In genomic region chr2:101308432-101309210, GRCh38 we compare ENCODE assay signal across 8 cellular contexts. TPM values are rescaled to one million over a fixed set of nuclear protein-coding genes. Genes with fewer than 3 reads are reported as not detected.
A peak's percentile ranks its signal among the peaks of the same experiment; 100 is the strongest.
DNase-seq lines count a peak whose midpoint lies in the region; ATAC-seq lines count a peak whose summit lies in the region.

A gene with protein sequence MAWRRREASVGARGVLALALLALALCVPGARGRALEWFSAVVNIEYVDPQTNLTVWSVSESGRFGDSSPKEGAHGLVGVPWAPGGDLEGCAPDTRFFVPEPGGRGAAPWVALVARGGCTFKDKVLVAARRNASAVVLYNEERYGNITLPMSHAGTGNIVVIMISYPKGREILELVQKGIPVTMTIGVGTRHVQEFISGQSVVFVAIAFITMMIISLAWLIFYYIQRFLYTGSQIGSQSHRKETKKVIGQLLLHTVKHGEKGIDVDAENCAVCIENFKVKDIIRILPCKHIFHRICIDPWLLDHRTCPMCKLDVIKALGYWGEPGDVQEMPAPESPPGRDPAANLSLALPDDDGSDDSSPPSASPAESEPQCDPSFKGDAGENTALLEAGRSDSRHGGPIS (minus strand): TSS chr2:101308701. CDS start chr2:101308588, 113 bp downstream.

- peaks cover 2% of the 10 kb centered on the region for H3K36me3 Mint-ChIP-seq in IgD-negative memory B cell

- H3K4me3 Mint-ChIP-seq in IgD-negative memory B cell, result peak within 1 kb of the TSS; percentile 82 to 98 (median 93)

- H3K27ac Mint-ChIP-seq in IgD-negative memory B cell, result peak within 1 kb of the TSS; percentile 64 to 97 (median 93)

- H3K27ac ChIP-seq in epithelial cell of prostate (peak within 1 kb of the TSS; percentile 88), mucosa of rectum (ENCODE audit: low read depth in 2 of 2, low read length in 2 of 2) (peak within 1 kb of the TSS; percentile 92 to 94)

- H3K9me3 Mint-ChIP-seq in IgD-negative memory B cell, result no peaks in the 10 kb centered on the region

- peaks cover 0 to 3% of the 10 kb centered on the region in 2 donors for H3K36me3 ChIP-seq in mucosa of rectum (ENCODE audit: control insufficient read depth in 2 of 2, insufficient read depth in 2 of 2, low read length in 2 of 2)

- H3K9ac ChIP-seq in mucosa of rectum (ENCODE audit: low read depth in 1 of 2, low read length in 2 of 2), result peak within 1 kb of the TSS; percentile 94 to 99

- no peaks in the 10 kb centered on the region for H3K9me3 ChIP-seq in mucosa of rectum (ENCODE audit: control insufficient read depth in 2 of 2, low read length in 2 of 2)

- peaks cover 40 to 53% (median 48%) of the 10 kb centered on the region in 3 donors for H3K4me1 Mint-ChIP-seq in IgD-negative memory B cell

- H3K27me3 Mint-ChIP-seq in IgD-negative memory B cell, result peaks cover 1% of the 10 kb centered on the region

- ATAC-seq in GM21529 (IDR thresholded peaks at IDR 0.05; ENCODE audit: unreplicated experiment), result peak; percentile 56

- peaks cover 19 to 41% of the 10 kb centered on the region in 2 donors for H3K4me1 ChIP-seq in mucosa of rectum (ENCODE audit: control insufficient read depth in 2 of 2, insufficient read depth in 2 of 2, low read length in 2 of 2)

- DNase-seq in DMS114 treated with DMSO at 0.1 percent for 48 hours (lab: John Stamatoyannopoulos, UW; ENCODE audit: unreplicated experiment) (peak; percentile 71), OCI-M1 (lab: John Stamatoyannopoulos, UW) (peak; percentile 92), activated T-cell treated with anti-CD3 and anti-CD28 coated beads for 24 hours (ENCODE audit: low read depth) (peak; percentile 85), epithelial cell of prostate (ENCODE audit: low read depth, low spot score) (no peak)
- peak; percentile 95 for DNase-seq in stimulated activated CD8-positive, alpha-beta memory T cell treated with anti-CD3 and anti-CD28 coated beads, Interleukin-4, amount 100 ng/mL, for 48 hours

- H3K27me3 ChIP-seq in mucosa of rectum (ENCODE audit: control insufficient read depth in 2 of 2, insufficient read depth in 2 of 2, low read length in 2 of 2), result no peaks in the 10 kb centered on the region

- peak within 1 kb of the TSS; percentile 86 to 96 for H3K4me3 ChIP-seq in mucosa of rectum (ENCODE audit: low read length in 2 of 2)

RNA-seq across cellular contexts. Expression of the gene that starts here (rescaled TPM):
- 30.3 TPM for polyA plus RNA-seq in IgD-negative memory B cell
